ENCODE assay signal across 2 cellular contexts in the genomic region with DNA sequence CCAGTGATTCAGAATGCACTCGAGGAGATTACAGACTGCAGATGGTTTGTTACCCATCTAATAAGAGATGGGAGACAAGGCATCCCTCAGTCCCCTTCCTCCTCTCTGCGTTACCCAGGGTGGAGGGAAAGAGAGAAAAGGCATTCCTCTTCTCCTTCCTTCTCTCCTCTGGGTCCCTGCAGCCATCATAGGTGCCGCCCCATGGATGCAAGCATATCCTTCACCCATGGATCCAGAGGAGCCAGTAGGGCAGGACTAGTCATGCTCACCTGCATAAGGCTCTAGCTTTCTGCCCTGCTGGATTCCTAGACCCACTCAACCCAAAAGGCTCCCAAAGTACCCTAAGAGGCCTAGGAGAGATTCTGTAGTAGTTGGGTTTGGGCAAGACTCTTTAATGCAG.
TF ChIP-seq lines count a peak whose summit lies in the region.

No MANE protein-coding gene starts in this region.

TF ChIP-seq in Ishikawa, 13 proteins besides CTCF, POLR2A, EP300 and RAD21:
- no peak for TF ChIP-seq CREB1 (IDR thresholded peaks at IDR 0.05; ENCODE audit: low read depth)
- TF ChIP-seq, protein P1, sequence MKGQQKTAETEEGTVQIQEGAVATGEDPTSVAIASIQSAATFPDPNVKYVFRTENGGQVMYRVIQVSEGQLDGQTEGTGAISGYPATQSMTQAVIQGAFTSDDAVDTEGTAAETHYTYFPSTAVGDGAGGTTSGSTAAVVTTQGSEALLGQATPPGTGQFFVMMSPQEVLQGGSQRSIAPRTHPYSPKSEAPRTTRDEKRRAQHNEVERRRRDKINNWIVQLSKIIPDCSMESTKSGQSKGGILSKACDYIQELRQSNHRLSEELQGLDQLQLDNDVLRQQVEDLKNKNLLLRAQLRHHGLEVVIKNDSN (IDR thresholded peaks at IDR 0.05), result peak; percentile 58

TF ChIP-seq in GM12878, 131 proteins besides CTCF, POLR2A, EP300 and RAD21:
- TF ChIP-seq, protein P2, sequence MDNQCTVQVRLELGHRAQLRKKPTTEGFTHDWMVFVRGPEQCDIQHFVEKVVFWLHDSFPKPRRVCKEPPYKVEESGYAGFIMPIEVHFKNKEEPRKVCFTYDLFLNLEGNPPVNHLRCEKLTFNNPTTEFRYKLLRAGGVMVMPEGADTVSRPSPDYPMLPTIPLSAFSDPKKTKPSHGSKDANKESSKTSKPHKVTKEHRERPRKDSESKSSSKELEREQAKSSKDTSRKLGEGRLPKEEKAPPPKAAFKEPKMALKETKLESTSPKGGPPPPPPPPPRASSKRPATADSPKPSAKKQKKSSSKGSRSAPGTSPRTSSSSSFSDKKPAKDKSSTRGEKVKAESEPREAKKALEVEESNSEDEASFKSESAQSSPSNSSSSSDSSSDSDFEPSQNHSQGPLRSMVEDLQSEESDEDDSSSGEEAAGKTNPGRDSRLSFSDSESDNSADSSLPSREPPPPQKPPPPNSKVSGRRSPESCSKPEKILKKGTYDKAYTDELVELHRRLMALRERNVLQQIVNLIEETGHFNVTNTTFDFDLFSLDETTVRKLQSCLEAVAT (IDR thresholded peaks at IDR 0.05), result no peak
- TF ChIP-seq RELA (IDR thresholded peaks at IDR 0.05; ENCODE audit: borderline replicate concordance, partially characterized antibody) (peak; percentile 33), POU2F2 (IDR thresholded peaks at IDR 0.05; ENCODE audit: borderline replicate concordance, low read depth, low read length) (peak; percentile 44; the same call in 2 of the 3 replicates), RFX5 (IDR thresholded peaks at IDR 0.05; ENCODE audit: low read depth, low read length) (no peak), CBX5 (IDR thresholded peaks at IDR 0.05; ENCODE audit: low read depth) (peak; percentile 100), HCFC1 (IDR thresholded peaks at IDR 0.05; ENCODE audit: low read length) (no peak), CBX3 (IDR thresholded peaks at IDR 0.05; ENCODE audit: borderline replicate concordance, low read depth) (0 out of 2 replicates have a peak, but pooled peaks have one; percentile 65), SRF (IDR thresholded peaks at IDR 0.05; ENCODE audit: low read depth in 2 of 2, low read length in 2 of 2) (0 out of 4 replicates have a peak, but pooled peaks of 1 of the 2 experiments have one; percentile 37), NBN (IDR thresholded peaks at IDR 0.05) (0 out of 2 replicates have a peak, but pooled peaks have one; percentile 23), SP1 (IDR thresholded peaks at IDR 0.05; ENCODE audit: low read depth, low read length) (peak; percentile 56), YY1 (IDR thresholded peaks at IDR 0.05; ENCODE audit: low read depth, low read length) (peak; percentile 69), IRF4 (IDR thresholded peaks at IDR 0.05; ENCODE audit: low read depth, low read length) (0 out of 2 replicates have a peak, but pooled peaks have one; percentile 35), WRNIP1 (IDR thresholded peaks at IDR 0.05; ENCODE audit: borderline replicate concordance, low read depth, low read length) (0 out of 2 replicates have a peak, but pooled peaks have one; percentile 63)
- TF ChIP-seq, protein P3, sequence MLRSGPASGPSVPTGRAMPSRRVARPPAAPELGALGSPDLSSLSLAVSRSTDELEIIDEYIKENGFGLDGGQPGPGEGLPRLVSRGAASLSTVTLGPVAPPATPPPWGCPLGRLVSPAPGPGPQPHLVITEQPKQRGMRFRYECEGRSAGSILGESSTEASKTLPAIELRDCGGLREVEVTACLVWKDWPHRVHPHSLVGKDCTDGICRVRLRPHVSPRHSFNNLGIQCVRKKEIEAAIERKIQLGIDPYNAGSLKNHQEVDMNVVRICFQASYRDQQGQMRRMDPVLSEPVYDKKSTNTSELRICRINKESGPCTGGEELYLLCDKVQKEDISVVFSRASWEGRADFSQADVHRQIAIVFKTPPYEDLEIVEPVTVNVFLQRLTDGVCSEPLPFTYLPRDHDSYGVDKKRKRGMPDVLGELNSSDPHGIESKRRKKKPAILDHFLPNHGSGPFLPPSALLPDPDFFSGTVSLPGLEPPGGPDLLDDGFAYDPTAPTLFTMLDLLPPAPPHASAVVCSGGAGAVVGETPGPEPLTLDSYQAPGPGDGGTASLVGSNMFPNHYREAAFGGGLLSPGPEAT (IDR thresholded peaks at IDR 0.05; ENCODE audit: low read depth), result peak; percentile 57
- TF ChIP-seq, protein P4, sequence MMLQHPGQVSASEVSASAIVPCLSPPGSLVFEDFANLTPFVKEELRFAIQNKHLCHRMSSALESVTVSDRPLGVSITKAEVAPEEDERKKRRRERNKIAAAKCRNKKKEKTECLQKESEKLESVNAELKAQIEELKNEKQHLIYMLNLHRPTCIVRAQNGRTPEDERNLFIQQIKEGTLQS (IDR thresholded peaks at IDR 0.05; ENCODE audit: borderline replicate concordance, extremely low read depth, low read depth, low read length), result no peak
- TF ChIP-seq, protein P5, sequence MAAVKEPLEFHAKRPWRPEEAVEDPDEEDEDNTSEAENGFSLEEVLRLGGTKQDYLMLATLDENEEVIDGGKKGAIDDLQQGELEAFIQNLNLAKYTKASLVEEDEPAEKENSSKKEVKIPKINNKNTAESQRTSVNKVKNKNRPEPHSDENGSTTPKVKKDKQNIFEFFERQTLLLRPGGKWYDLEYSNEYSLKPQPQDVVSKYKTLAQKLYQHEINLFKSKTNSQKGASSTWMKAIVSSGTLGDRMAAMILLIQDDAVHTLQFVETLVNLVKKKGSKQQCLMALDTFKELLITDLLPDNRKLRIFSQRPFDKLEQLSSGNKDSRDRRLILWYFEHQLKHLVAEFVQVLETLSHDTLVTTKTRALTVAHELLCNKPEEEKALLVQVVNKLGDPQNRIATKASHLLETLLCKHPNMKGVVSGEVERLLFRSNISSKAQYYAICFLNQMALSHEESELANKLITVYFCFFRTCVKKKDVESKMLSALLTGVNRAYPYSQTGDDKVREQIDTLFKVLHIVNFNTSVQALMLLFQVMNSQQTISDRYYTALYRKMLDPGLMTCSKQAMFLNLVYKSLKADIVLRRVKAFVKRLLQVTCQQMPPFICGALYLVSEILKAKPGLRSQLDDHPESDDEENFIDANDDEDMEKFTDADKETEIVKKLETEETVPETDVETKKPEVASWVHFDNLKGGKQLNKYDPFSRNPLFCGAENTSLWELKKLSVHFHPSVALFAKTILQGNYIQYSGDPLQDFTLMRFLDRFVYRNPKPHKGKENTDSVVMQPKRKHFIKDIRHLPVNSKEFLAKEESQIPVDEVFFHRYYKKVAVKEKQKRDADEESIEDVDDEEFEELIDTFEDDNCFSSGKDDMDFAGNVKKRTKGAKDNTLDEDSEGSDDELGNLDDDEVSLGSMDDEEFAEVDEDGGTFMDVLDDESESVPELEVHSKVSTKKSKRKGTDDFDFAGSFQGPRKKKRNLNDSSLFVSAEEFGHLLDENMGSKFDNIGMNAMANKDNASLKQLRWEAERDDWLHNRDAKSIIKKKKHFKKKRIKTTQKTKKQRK (IDR thresholded peaks at IDR 0.05; ENCODE audit: low read depth, low read length), result peak; percentile 79
- TF ChIP-seq, protein P1 (IDR thresholded peaks at IDR 0.05; ENCODE audit: borderline replicate concordance, extremely low read length, insufficient read depth, low read depth, low read length), result peak; percentile 30
